1 cellular context compared by ENCODE assay signal in the genomic region with DNA sequence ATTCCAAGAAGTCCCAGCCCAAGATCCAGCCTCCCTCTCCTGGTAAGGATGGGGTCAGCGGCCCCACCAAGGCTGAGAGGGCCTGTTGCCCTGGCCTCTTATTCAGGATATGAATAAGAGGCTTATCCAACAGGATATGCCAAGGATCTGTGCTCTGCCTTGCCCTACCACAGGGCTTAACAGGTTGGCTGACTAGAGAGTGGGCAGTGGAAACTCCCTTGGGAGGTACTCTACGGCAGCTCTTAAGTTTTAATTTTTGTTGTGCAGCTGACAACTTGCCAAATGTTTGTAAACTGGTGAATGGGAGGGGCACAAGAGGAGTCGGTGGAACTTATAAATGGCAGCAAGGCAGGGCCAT.
TF ChIP-seq lines count a peak whose summit lies in the region.

No MANE protein-coding gene starts in this region.

TF ChIP-seq in K562, 482 proteins besides CTCF, POLR2A, EP300 and RAD21:
- TF ChIP-seq ZSCAN32 (CRISPR knock-in tag; IDR thresholded peaks at IDR 0.05) (no peak), ZNF24 (IDR thresholded peaks at IDR 0.05) (no peak), ARHGAP35 (IDR thresholded peaks at IDR 0.05; ENCODE audit: partially characterized antibody) (no peak), BRF1 (IDR thresholded peaks at IDR 0.05; ENCODE audit: borderline replicate concordance, extremely low read depth, insufficient read length) (no peak), FOS (IDR thresholded peaks at IDR 0.05; ENCODE audit: extremely low read depth, insufficient read length) (no peak), SUPT5H (IDR thresholded peaks at IDR 0.05) (no peak), KDM2B (CRISPR knock-in tag; IDR thresholded peaks at IDR 0.05) (no peak), ZNF408 (CRISPR knock-in tag; IDR thresholded peaks at IDR 0.05; ENCODE audit: low read depth) (no peak), KAT7 (CRISPR knock-in tag; IDR thresholded peaks at IDR 0.05; ENCODE audit: borderline replicate concordance) (no peak), KDM1A (IDR thresholded peaks at IDR 0.05) (no peak), NRF1 (conservative IDR thresholded peaks at IDR 0.05 in 1 of 2, IDR thresholded peaks at IDR 0.05 in 1 of 2) (no peak), RBFOX2 (IDR thresholded peaks at IDR 0.05; ENCODE audit: low read depth, low read length) (no peak), MTF1 (CRISPR knock-in tag; IDR thresholded peaks at IDR 0.05; ENCODE audit: borderline replicate concordance) (no peak), BMI1 (IDR thresholded peaks at IDR 0.05; ENCODE audit: low read length) (no peak), ZNF444 (CRISPR knock-in tag; IDR thresholded peaks at IDR 0.05) (no peak), E2F6 (IDR thresholded peaks at IDR 0.05; ENCODE audit: borderline replicate concordance in 1 of 2, extremely low read depth in 1 of 2, insufficient read depth in 1 of 2, insufficient read length in 1 of 2, low read depth in 1 of 2, low read length in 1 of 2, poor library complexity in 1 of 2, severe bottlenecking in 1 of 2) (no peak), CBFA2T3 (IDR thresholded peaks at IDR 0.05) (no peak), POLR3G (IDR thresholded peaks at IDR 0.05; ENCODE audit: extremely low read depth, insufficient read length, insufficient replicate concordance) (no peak), CEBPG (CRISPR knock-in tag; IDR thresholded peaks at IDR 0.05) (no peak), CEBPG (tag; conservative IDR thresholded peaks at IDR 0.05 in 1 of 2, IDR thresholded peaks at IDR 0.05 in 1 of 2) (no peak)
